13 cellular contexts compared by ENCODE assay signal in genomic region chr17:64386412-64387144, GRCh38. TPM values are rescaled to one million over a fixed set of nuclear protein-coding genes. Genes with fewer than 3 reads are reported as not detected.
DNase-seq lines count a peak whose midpoint lies in the region; ATAC-seq, FAIRE-seq and TF ChIP-seq lines count a peak whose summit lies in the region.
"Had no signal": no experiment of that assay in that cellular context is flagged by ENCODE, and none has a peak within 500 bp of the region (broad histone marks: within the 10 kb centered on the region; RNA-seq: fewer than 3 reads in every experiment).

No MANE protein-coding gene starts in this region.

- no peak overlapping the region for H3K4me3 Mint-ChIP-seq in activated CD4-positive, alpha-beta T cell treated with anti-CD3 and anti-CD28 coated beads for 36 hours
- H3K4me3 Mint-ChIP-seq: T-helper 1 cell treated with Interleukin-12 subunit alpha and Interleukin-12 subunit beta and Interleukin-4 antibody, amounts not matched to agents 30 μg/mL and 1 μg/mL, for 36 hours had no signal

- BruUV-seq in GM12878 (replicated peaks; lab: Mats Ljungman, UMichigan), result no TSS peak

- H3K9ac ChIP-seq in GM12878 (ENCODE audit: control insufficient read depth, insufficient read depth, low read length), result no peak overlapping the region

- no peak overlapping the region for H3K4me2 ChIP-seq in GM12878 (ENCODE audit: control insufficient read depth, insufficient read depth)

- RAD21 ChIA-PET in GM12878 (lab: Charles Lee; ENCODE audit: unreplicated experiment), result interaction anchor here (1.2 to 1.7 kb wide), 2 partner anchors 28 to 43 kb away, joined by 3 to 4 read pairs; no protein-coding TSS in a partner anchor

- no peak for ATAC-seq in activated CD4-positive, alpha-beta T cell treated with anti-CD3 and anti-CD28 coated beads for 36 hours
- ATAC-seq in GM12878 (no peak), HG02970 (IDR thresholded peaks at IDR 0.05; ENCODE audit: low FRiP score, unreplicated experiment) (no peak), GM19397 (IDR thresholded peaks at IDR 0.05; ENCODE audit: unreplicated experiment) (no peak)

- TF ChIP-seq CTCF in GM12878 (IDR thresholded peaks at IDR 0.05 in 2 of 3, conservative IDR thresholded peaks at IDR 0.05 in 1 of 3; ENCODE audit: control insufficient read depth in 2 of 3, extremely low read depth in 1 of 3, insufficient read depth in 1 of 3, low read depth in 3 of 3, low read length in 3 of 3) (no peak), testis (IDR thresholded peaks at IDR 0.05) (no peak)

- H3K9me3 ChIP-seq in GM12878 (replicated peaks; ENCODE audit: control insufficient read depth, insufficient read depth, low read length) (no peaks in the 10 kb centered on the region), testis (no peaks in the 10 kb centered on the region)

- no peaks in the 10 kb centered on the region for H3K27me3 Mint-ChIP-seq in activated CD4-positive, alpha-beta T cell treated with anti-CD3 and anti-CD28 coated beads for 36 hours

- no peak for TF ChIP-seq EP300 in GM12878 (IDR thresholded peaks at IDR 0.05; ENCODE audit: borderline replicate concordance in 1 of 2, control insufficient read depth in 1 of 2, low read depth in 2 of 2, low read length in 2 of 2)

- CTCF ChIA-PET in activated CD4-positive, alpha-beta T cell treated with anti-CD3 and anti-CD28 coated beads for 36 hours (lab: Charles Lee), result interaction anchor here (0.6 to 0.7 kb wide), 4 partner anchors 9 to 151 kb away, joined by 3 read pairs; no protein-coding TSS in a partner anchor
- CTCF ChIA-PET in GM12878 (lab: Yijun Ruan, JAX), result interaction anchor here (0.7 to 1.2 kb wide), 3 partner anchors 26 to 65 kb away, joined by 3 to 4 read pairs (median 4); no protein-coding TSS in a partner anchor

- TF ChIP-seq RAD21 in GM12878 (IDR thresholded peaks at IDR 0.05; ENCODE audit: insufficient read depth, low read depth, low read length), result no peak

- peaks cover 52% of the 10 kb centered on the region for H3K4me1 Mint-ChIP-seq in activated CD4-positive, alpha-beta T cell treated with anti-CD3 and anti-CD28 coated beads for 36 hours

- H3K79me2 ChIP-seq in GM12878 (ENCODE audit: control insufficient read depth, insufficient read depth, low read length), result no peaks in the 10 kb centered on the region

- intact Hi-C loops in activated CD4-positive, alpha-beta T cell treated with anti-CD3 and anti-CD28 coated beads for 36 hours (cut with DNase I, micrococcal nuclease), result no loop called here
- intact Hi-C loops in GM12878 (cut with micrococcal nuclease; ENCODE audit: unreplicated experiment), result no loop called here
- intact Hi-C loops in testis (cut with DNase I; ENCODE audit: low total_unique reads), result no loop called here

- H3K36me3 ChIP-seq in GM12878 (ENCODE audit: control insufficient read depth in 2 of 2, insufficient read depth in 2 of 2, low read length in 1 of 2) (no peaks in the 10 kb centered on the region), testis (ENCODE audit: low read depth, missing control alignments) (no peaks in the 10 kb centered on the region)

- no peak for FAIRE-seq in GM12878 (lab: Jason Lieb, UNC)
- FAIRE-seq in GM12891 (lab: Jason Lieb, UNC), result no peak
- FAIRE-seq: A204.1 had no signal

- no peaks in the 10 kb centered on the region for H4K20me1 ChIP-seq in GM12878 (ENCODE audit: control insufficient read depth, insufficient read depth)

- H3K27ac Mint-ChIP-seq in activated CD4-positive, alpha-beta T cell treated with anti-CD3 and anti-CD28 coated beads for 36 hours, result peak overlapping the region; percentile 52
- H3K27ac Mint-ChIP-seq: T-helper 1 cell treated with Interleukin-12 subunit alpha and Interleukin-12 subunit beta and Interleukin-4 antibody, amounts not matched to agents 30 μg/mL and 1 μg/mL, for 36 hours had no signal

- POLR2A ChIA-PET in activated CD4-positive, alpha-beta T cell treated with anti-CD3 and anti-CD28 coated beads for 36 hours (lab: Charles Lee), result no interaction called here
- POLR2A ChIA-PET in GM12878 (lab: Charles Lee), result interaction anchor here (1.0 kb wide), 1 partner anchor 9 kb away, joined by 6 read pairs; no protein-coding TSS in a partner anchor

- SMC1A ChIA-PET in GM12878 (lab: Charles Lee; ENCODE audit: uncharacterized antibody, unreplicated experiment), result interaction anchor here (0.7 to 2.2 kb wide), 4 partner anchors 9 to 33 kb away, joined by 3 to 8 read pairs (median 3); no protein-coding TSS in a partner anchor

- no peak overlapping the region for H3K4me3 ChIP-seq in GM12878
- no peak overlapping the region for H3K4me3 ChIP-seq in testis

- H2AFZ ChIP-seq in GM12878 (ENCODE audit: control insufficient read depth, low read depth, low read length), result no peak overlapping the region

- TF ChIP-seq POLR2A in GM12878 (IDR thresholded peaks at IDR 0.05; ENCODE audit: low read depth, low read length) (no peak), testis (IDR thresholded peaks at IDR 0.05) (no peak), GM12891 (IDR thresholded peaks at IDR 0.05; ENCODE audit: low read depth, low read length) (no peak)

- no peak overlapping the region for H3K27ac ChIP-seq in GM12878 (ENCODE audit: control insufficient read depth, insufficient read depth)
- peak overlapping the region; percentile 36 to 89 for H3K27ac ChIP-seq in testis

- no peaks in the 10 kb centered on the region for H3K9me3 Mint-ChIP-seq in activated CD4-positive, alpha-beta T cell treated with anti-CD3 and anti-CD28 coated beads for 36 hours (ENCODE audit: low read depth)
- H3K9me3 Mint-ChIP-seq: T-helper 1 cell treated with Interleukin-12 subunit alpha and Interleukin-12 subunit beta and Interleukin-4 antibody, amounts not matched to agents 30 μg/mL and 1 μg/mL, for 36 hours had no signal

- in situ Hi-C loops in GM12878 (cut with MboI), result no loop called here

- DNase-seq in activated CD4-positive, alpha-beta T cell treated with anti-CD3 and anti-CD28 coated beads for 36 hours, result no peak
- no peak for DNase-seq in activated CD4-positive, alpha-beta T cell treated with anti-CD3 and anti-CD28 coated beads, Interleukin-2, amount 50 U/mL, for 4 hours
- DNase-seq in GM12878 (ENCODE audit: low read depth, low spot score), result no peak
- peak; percentile 53 to 73 for DNase-seq in lung microvascular endothelial cell (ENCODE audit: low read depth in 2 of 2)
- DNase-seq in testis, result no peak
- DNase-seq in GM12891 (ENCODE audit: insufficient read length, low spot score), result no peak
- DNase-seq: DMS79, NCI-H1694 had no signal

- H3K36me3 Mint-ChIP-seq in activated CD4-positive, alpha-beta T cell treated with anti-CD3 and anti-CD28 coated beads for 36 hours (ENCODE audit: low read depth), result no peaks in the 10 kb centered on the region

- WGBS in GM12878 (ENCODE audit: insufficient coverage, insufficient replicate concordance, low lambda C conversion rate, missing lambda C conversion rate), result 81% methylated on average over 6 of the region's 6 CpGs
- 73 to 77% methylated on average over 6 of the region's 6 CpGs for WGBS in testis, 2 donors

- H3K27me3 ChIP-seq in GM12878 (replicated peaks in 1 of 2; ENCODE audit: control insufficient read depth in 2 of 2, insufficient read depth in 2 of 2, low read length in 1 of 2) (no peaks in the 10 kb centered on the region), testis (no peaks in the 10 kb centered on the region)

- H3K4me1 ChIP-seq in GM12878 (ENCODE audit: control insufficient read depth, insufficient read depth, low read length), result peaks cover 10% of the 10 kb centered on the region
- H3K4me1 ChIP-seq in testis, result peaks cover 20% of the 10 kb centered on the region

TF ChIP-seq in GM12878, 131 proteins besides CTCF, POLR2A, EP300 and RAD21:
- TF ChIP-seq SMARCA5 (IDR thresholded peaks at IDR 0.05) (no peak), TCF12 (IDR thresholded peaks at IDR 0.05; ENCODE audit: low read depth, low read length) (no peak), HDGF (IDR thresholded peaks at IDR 0.05) (0 out of 2 replicates have a peak, but pooled peaks have one; percentile 47)

TF ChIP-seq in GM12891, 5 proteins besides CTCF, POLR2A, EP300 and RAD21:
- TF ChIP-seq SPI1 (IDR thresholded peaks at IDR 0.05; ENCODE audit: low read depth, low read length) (no peak), POLR2AphosphoS5 (IDR thresholded peaks at IDR 0.05; ENCODE audit: low read depth, low read length) (no peak), POU2F2 (IDR thresholded peaks at IDR 0.05; ENCODE audit: low read depth, low read length) (no peak), TAF1 (IDR thresholded peaks at IDR 0.05; ENCODE audit: low read depth, low read length) (no peak), PAX5 (IDR thresholded peaks at IDR 0.05; ENCODE audit: insufficient read depth, low read length, severe bottlenecking) (no peak)

RNA-seq across cellular contexts. Expression of gene PECAM1, which starts 4.1 kb away (rescaled TPM):
- total RNA-seq in activated CD4-positive, alpha-beta T cell treated with anti-CD3 and anti-CD28 coated beads for 36 hours, result 10 to 100 TPM in 1 of 2 experiments, 1 to 10 TPM in 1; 9.9 to 13.5 TPM
- 32.2 and 34.1 TPM in 2 replicates for total RNA-seq in GM12878 (2013; cell fraction: nucleolus; rRNA removed)
- total RNA-seq in GM12878 (2014; rRNA removed) (11.1 and 13.2 TPM in 2 replicates), GM12878 (2014; rRNA removed; fragmentation: Illumina TruSeq; extraction: Trizol) (9.5 and 9.7 TPM in 2 replicates), GM12878 (2021) (26.1 and 35.2 TPM in 2 replicates), lung microvascular endothelial cell (395 and 423 TPM in 2 replicates), testis (10 to 100 TPM in 1 of 2 donors, 1 to 10 TPM in 1; 7.7 to 14.7 TPM)
- polyA plus RNA-seq in GM12878 (2011; ENCODE audit: low read depth), result 1.1 TPM
- polyA plus RNA-seq in GM12878 (2011; rRNA removed) (32.7 and 34.7 TPM in 2 replicates), GM12878 (2014; fragmentation: Illumina TruSeq; extraction: Trizol) (13.9 and 17.4 TPM in 2 replicates), GM12878 (2014; fragmentation: Nextera tagmentation; extraction: Ambion mirVana) (1 to 10 TPM; 6.9 to 7.5 TPM), GM12878 (2014; rRNA removed) (16.7 and 20.6 TPM in 2 replicates), GM12878 (2016; fragmentation: Nextera tagmentation; extraction: Ambion mirVana) (10 to 100 TPM; 12.5 to 14.1 TPM), testis (ENCODE audit: insufficient read depth, low read depth, low replicate concordance) (33.0 TPM)
- polyA plus RNA-seq in GM12878 (2011; cell fraction: cytosol; rRNA removed), result 21.0 and 34.5 TPM in 2 replicates
- polyA plus RNA-seq in GM12878 (2011; cell fraction: nucleus; rRNA removed), result 10.6 and 20.6 TPM in 2 replicates
- 1.4 and 3.6 TPM in 2 replicates for polyA plus RNA-seq in GM12878 (2012)
- polyA minus RNA-seq in GM12878 (2011; rRNA and poly(A)+ RNA removed), result 101 and 135 TPM in 2 replicates
- 10.6 and 22.3 TPM in 2 replicates for polyA minus RNA-seq in GM12878 (2011; cell fraction: cytosol; rRNA and poly(A)+ RNA removed)
- polyA minus RNA-seq in GM12878 (2011; cell fraction: nucleus; rRNA and poly(A)+ RNA removed), result 14.3 and 19.1 TPM in 2 replicates
- polyA plus RNA-seq in GM12891 (2012; ENCODE audit: low read depth, missing spikeins), result 2.5 TPM
- polyA plus RNA-seq: neural cell had no signal

Comparison
In these comparisons a context has a peak if more than half of its experiments do, and no peak if none do; other contexts are left out.
1. DNase-seq: peak in lung microvascular endothelial cell (2 of 2); none in activated CD4-positive, alpha-beta T cell treated with anti-CD3 and anti-CD28 coated beads for 36 hours (single experiment), activated CD4-positive, alpha-beta T cell treated with anti-CD3 and anti-CD28 coated beads, Interleukin-2, amount 50 U/mL, for 4 hours (0 of 2), GM12878 (single experiment), testis (single experiment) and GM12891 (single experiment).
2. RNA of gene PECAM1, which starts 4.1 kb away (total RNA-seq): 395 to 423 TPM in lung microvascular endothelial cell; 7.7 to 14.7 TPM in testis, 9.9 to 13.5 TPM in activated CD4-positive, alpha-beta T cell treated with anti-CD3 and anti-CD28 coated beads for 36 hours and 9.5 to 35.2 TPM in GM12878; every median in the first group is over 10 times any median in the second.